8 cellular contexts compared by ENCODE assay signal in genomic region chr6:3117912-3118352, GRCh38. TPM values are rescaled to one million over a fixed set of nuclear protein-coding genes. Genes with fewer than 3 reads are reported as not detected.
DNase-seq lines count a peak whose midpoint lies in the region; ATAC-seq and TF ChIP-seq lines count a peak whose summit lies in the region.

No MANE protein-coding gene starts in this region.

- no peak for TF ChIP-seq CTCF in BE2C (IDR thresholded peaks at IDR 0.05; ENCODE audit: low read depth, low read length)

- H3K27ac ChIP-seq in HUES48 (ENCODE audit: low read depth, low read length) = peak overlapping the region; percentile 100

- H3K27ac Mint-ChIP-seq in central memory CD8-positive, alpha-beta T cell (ENCODE audit: low read depth) = peak overlapping the region; percentile 91
- peak overlapping the region; percentile 89 to 99 (median 96) for H3K27ac Mint-ChIP-seq in naive B cell

- H3K4me3 ChIP-seq in BE2C (ENCODE audit: low read depth, low read length) = peak overlapping the region; percentile 69
- H3K4me3 ChIP-seq in HUES48 (ENCODE audit: low read depth, low read length) = peak overlapping the region; percentile 97

- ATAC-seq in central memory CD8-positive, alpha-beta T cell (replicated peaks; ENCODE audit: extremely low read depth, poor library complexity, severe bottlenecking) = no peak
- peak; percentile 65 to 68 for ATAC-seq in naive B cell (ENCODE audit: low read depth in 2 of 2)
- no peak for ATAC-seq in HG03469 (IDR thresholded peaks at IDR 0.05; ENCODE audit: unreplicated experiment)

- H3K4me1 Mint-ChIP-seq in central memory CD8-positive, alpha-beta T cell = peaks cover 15% of the 10 kb centered on the region
- H3K4me1 Mint-ChIP-seq in naive B cell = peaks cover 14 to 19% (median 16%) of the 10 kb centered on the region in 3 donors

- peak overlapping the region; percentile 86 for H3K9ac ChIP-seq in HUES48 (ENCODE audit: low read depth, low read length)

- peaks cover 17% of the 10 kb centered on the region for H3K36me3 Mint-ChIP-seq in central memory CD8-positive, alpha-beta T cell (ENCODE audit: insufficient read depth)
- peaks cover 0 to 4% of the 10 kb centered on the region in 2 donors for H3K36me3 Mint-ChIP-seq in naive B cell

- H3K9me3 Mint-ChIP-seq in central memory CD8-positive, alpha-beta T cell = no peaks in the 10 kb centered on the region
- H3K9me3 Mint-ChIP-seq in naive B cell = no peaks in the 10 kb centered on the region

- H3K9me3 ChIP-seq in BE2C = no peaks in the 10 kb centered on the region
- no peaks in the 10 kb centered on the region for H3K9me3 ChIP-seq in HUES48 (ENCODE audit: control insufficient read depth, insufficient read depth, low read length)

- no peak for DNase-seq in BE2C
- no peak for DNase-seq in central memory CD8-positive, alpha-beta T cell (ENCODE audit: low spot score in 2 of 2)
- DNase-seq in naive B cell = no peak
- DNase-seq in stimulated activated CD8-positive, alpha-beta memory T cell treated with anti-CD3 and anti-CD28 coated beads, Interleukin-4, amount 100 ng/mL, for 48 hours = no peak
- no peak for DNase-seq in RKO (ENCODE audit: low spot score)
- DNase-seq in kidney tubule cell (ENCODE audit: low spot score) = no peak

- no peaks in the 10 kb centered on the region for H3K27me3 ChIP-seq in BE2C
- H3K27me3 ChIP-seq in HUES48 (ENCODE audit: control insufficient read depth, insufficient read depth, low read length) = no peaks in the 10 kb centered on the region

- no peaks in the 10 kb centered on the region for H3K27me3 Mint-ChIP-seq in central memory CD8-positive, alpha-beta T cell
- no peaks in the 10 kb centered on the region for H3K27me3 Mint-ChIP-seq in naive B cell

- H3K36me3 ChIP-seq in BE2C (no peaks in the 10 kb centered on the region), HUES48 (ENCODE audit: control insufficient read depth, insufficient read depth, low read length) (peaks cover 28% of the 10 kb centered on the region)

- H3K4me3 Mint-ChIP-seq in central memory CD8-positive, alpha-beta T cell = peak overlapping the region; percentile 92
- H3K4me3 Mint-ChIP-seq in naive B cell = peak overlapping the region; percentile 88 to 97 (median 96)

- H3K4me1 ChIP-seq in BE2C (no peaks in the 10 kb centered on the region), HUES48 (ENCODE audit: control insufficient read depth, insufficient read depth, low read length) (peaks cover 15% of the 10 kb centered on the region)

RNA-seq across cellular contexts. Expression of gene BPHL, which starts 0.6 kb away (rescaled TPM):
- polyA plus RNA-seq in BE2C (2012; ENCODE audit: insufficient read depth, insufficient read length, low read depth) = 20.1 TPM
- polyA plus RNA-seq in naive B cell (ENCODE audit: low read depth in 6 of 6) = 10 to 100 TPM in 5 of 6 donors, 1 to 10 TPM in 1; 8.7 to 16.6 (median 13.3) TPM

RNA-seq across cellular contexts. Expression of gene TUBB2A, which starts 39.4 kb away (rescaled TPM):
- 423 TPM for polyA plus RNA-seq in BE2C (2012; ENCODE audit: insufficient read depth, insufficient read length, low read depth)
- polyA plus RNA-seq in naive B cell (ENCODE audit: low read depth in 6 of 6) = 1 to 10 TPM; 2.5 to 7.9 (median 6.7) TPM

RNA-seq across cellular contexts. Expression of gene RIPK1, which starts 49.6 kb away (rescaled TPM):
- polyA plus RNA-seq in BE2C (2012; ENCODE audit: insufficient read depth, insufficient read length, low read depth) = 7.4 TPM
- 10 to 100 TPM in 2 of 6 donors, 1 to 10 TPM in 4; 4.8 to 14.1 (median 9.5) TPM for polyA plus RNA-seq in naive B cell (ENCODE audit: low read depth in 6 of 6)

Comparison
In these comparisons a context has a peak if more than half of its experiments do, and no peak if none do; other contexts are left out.
1. ATAC-seq: peak in naive B cell (2 of 2); none in central memory CD8-positive, alpha-beta T cell (single experiment) and HG03469 (single experiment).